Comparison of ENCODE assay signal across 25 cellular contexts in genomic region chr7:107684947-107685463, GRCh38. TPM values are rescaled to one million over a fixed set of nuclear protein-coding genes. Genes with fewer than 3 reads are reported as not detected.
DNase-seq lines count a peak whose midpoint lies in the region; ATAC-seq and TF ChIP-seq lines count a peak whose summit lies in the region.
"Had no signal": no experiment of that assay in that cellular context is flagged by ENCODE, and none has a peak within 500 bp of the region (broad histone marks: within the 10 kb centered on the region; RNA-seq: fewer than 3 reads in every experiment).

No MANE protein-coding gene starts in this region.

- H3K27ac ChIP-seq in GM23338 (ENCODE audit: low read depth) (no peak overlapping the region), OCI-LY7 (ENCODE audit: low read depth, low read length, poor library complexity, severe bottlenecking) (no peak overlapping the region)
- H3K27ac ChIP-seq: 22Rv1, BLaER1, GM23248 had no signal

- no peaks in the 10 kb centered on the region for H3K9me3 Mint-ChIP-seq in GM23338
- no peaks in the 10 kb centered on the region for H3K9me3 Mint-ChIP-seq in nephron progenitor cell
- H3K9me3 Mint-ChIP-seq in activated naive CD4-positive, alpha-beta T cell treated with anti-CD3 and anti-CD28 coated beads for 36 hours, result no peaks in the 10 kb centered on the region
- H3K9me3 Mint-ChIP-seq: CD4-positive, alpha-beta memory T cell had no signal

- DNase-seq in DMS53 (lab: John Stamatoyannopoulos, UW) (peak; percentile 33), DMS53 treated with DMSO at 0.1 percent for 48 hours (lab: John Stamatoyannopoulos, UW; ENCODE audit: unreplicated experiment) (no peak), GM23338 (ENCODE audit: low spot score) (no peak), SW480 (ENCODE audit: low spot score) (peak; percentile 58), nephron progenitor cell (no peak), cerebellar cortex (ENCODE audit: low spot score) (no peak), OCI-LY7 (ENCODE audit: low spot score) (no peak)
- DNase-seq in activated naive CD4-positive, alpha-beta T cell treated with anti-CD3 and anti-CD28 coated beads for 36 hours, result no peak
- DNase-seq: ACHN; Caco-2; CD4-positive, alpha-beta memory T cell; GDM1; GM23248; KBM-7; MM.1S; NCI-H1092; NCI-H1436 treated with DMSO at 0.1 percent for 48 hours; NCI-H1930; NCI-H446; NCI-H526; SIG-M5 had no signal

- H3K4me3 ChIP-seq in GM23338, result no peak overlapping the region
- H3K4me3 ChIP-seq in OCI-LY7 (ENCODE audit: low read depth, low read length, poor library complexity, severe bottlenecking), result no peak overlapping the region
- H3K4me3 ChIP-seq: BLaER1, GM23248, HAP-1 had no signal

- H3K27me3 ChIP-seq in GM23338 (ENCODE audit: insufficient read depth), result no peaks in the 10 kb centered on the region
- H3K27me3 ChIP-seq: BLaER1 had no signal

- no peaks in the 10 kb centered on the region for H3F3A ChIP-seq in GM23338 (replicated peaks; ENCODE audit: low read depth)

- H3K27me3 Mint-ChIP-seq in GM23338 (ENCODE audit: insufficient read depth, low read depth, poor library complexity) (peaks cover 3% of the 10 kb centered on the region), nephron progenitor cell (ENCODE audit: low read depth, poor library complexity) (peaks cover 10% of the 10 kb centered on the region)
- peaks cover 1% of the 10 kb centered on the region for H3K27me3 Mint-ChIP-seq in activated naive CD4-positive, alpha-beta T cell treated with anti-CD3 and anti-CD28 coated beads for 36 hours (ENCODE audit: low read depth)

- H3K4me3 Mint-ChIP-seq in GM23338 (no peak overlapping the region), nephron progenitor cell (no peak overlapping the region)
- no peak overlapping the region for H3K4me3 Mint-ChIP-seq in activated naive CD4-positive, alpha-beta T cell treated with anti-CD3 and anti-CD28 coated beads for 36 hours
- H3K4me3 Mint-ChIP-seq: CD4-positive, alpha-beta memory T cell had no signal

- H4K20me1 ChIP-seq in GM23338 (replicated peaks; ENCODE audit: insufficient read depth), result no peaks in the 10 kb centered on the region
- no peaks in the 10 kb centered on the region for H4K20me1 ChIP-seq in OCI-LY7 (ENCODE audit: insufficient read depth, low read length)
- H4K20me1 ChIP-seq: BLaER1 had no signal

- H3K27ac Mint-ChIP-seq in GM23338 (no peak overlapping the region), nephron progenitor cell (peak overlapping the region; percentile 51)
- no peak overlapping the region for H3K27ac Mint-ChIP-seq in activated naive CD4-positive, alpha-beta T cell treated with anti-CD3 and anti-CD28 coated beads for 36 hours
- H3K27ac Mint-ChIP-seq: CD4-positive, alpha-beta memory T cell had no signal

- intact Hi-C loops in activated naive CD4-positive, alpha-beta T cell treated with anti-CD3 and anti-CD28 coated beads for 36 hours (cut with micrococcal nuclease), result no loop called here
- intact Hi-C loops in OCI-LY7 (cut with micrococcal nuclease; ENCODE audit: unreplicated experiment), result no loop called here

- no peaks in the 10 kb centered on the region for H3K9me3 ChIP-seq in OCI-LY7 (ENCODE audit: low read length)
- H3K9me3 ChIP-seq: BLaER1, Caco-2, HAP-1 had no signal

- CTCF ChIA-PET in activated naive CD4-positive, alpha-beta T cell treated with anti-CD3 and anti-CD28 coated beads for 36 hours (lab: Charles Lee), result no interaction called here
- CTCF ChIA-PET in OCI-LY7 (lab: Charles Lee; ENCODE audit: unreplicated experiment), result no interaction called here

- no peak for ATAC-seq in GM23338
- ATAC-seq: Panc1 had no signal

- H3K4me1 ChIP-seq in GM23338 (ENCODE audit: insufficient read depth) (peaks cover 20% of the 10 kb centered on the region; the same call in 1 of the 2 replicates), OCI-LY7 (ENCODE audit: insufficient read depth, low read length, poor library complexity, severe bottlenecking) (no peaks in the 10 kb centered on the region)
- H3K4me1 ChIP-seq: BLaER1, Caco-2 had no signal

- POLR2A ChIA-PET in OCI-LY7 (lab: Charles Lee), result interaction anchor here (0.5 to 1.4 kb wide), 2 partner anchors 8 to 10 kb away, joined by 3 to 4 read pairs; no protein-coding TSS in a partner anchor

- TF ChIP-seq CTCF in GM23338 (conservative IDR thresholded peaks at IDR 0.05; ENCODE audit: low read depth in 2 of 2), result no peak
- no peak for TF ChIP-seq CTCF in nephron progenitor cell (IDR thresholded peaks at IDR 0.05)
- TF ChIP-seq CTCF in OCI-LY7 (conservative IDR thresholded peaks at IDR 0.05; ENCODE audit: low read length), result no peak

- H3K4me1 Mint-ChIP-seq in GM23338, result peaks cover 28% of the 10 kb centered on the region
- H3K4me1 Mint-ChIP-seq in nephron progenitor cell, result no peaks in the 10 kb centered on the region
- no peaks in the 10 kb centered on the region for H3K4me1 Mint-ChIP-seq in activated naive CD4-positive, alpha-beta T cell treated with anti-CD3 and anti-CD28 coated beads for 36 hours (ENCODE audit: low read depth)

- BruUV-seq in OCI-LY7 (replicated peaks; lab: Mats Ljungman, UMichigan), result no TSS peak

- no peaks in the 10 kb centered on the region for H3K79me2 ChIP-seq in GM23338 (replicated peaks; ENCODE audit: insufficient read depth)
- H3K79me2 ChIP-seq in OCI-LY7 (ENCODE audit: insufficient read depth, low read depth, low read length), result no peaks in the 10 kb centered on the region

- no peaks in the 10 kb centered on the region for H3K36me3 ChIP-seq in GM23338 (ENCODE audit: insufficient read depth)
- no peaks in the 10 kb centered on the region for H3K36me3 ChIP-seq in OCI-LY7 (ENCODE audit: insufficient read depth, low read length)
- H3K36me3 ChIP-seq: BLaER1, HAP-1 had no signal

- no peak overlapping the region for H3K4me2 ChIP-seq in GM23338
- no peak overlapping the region for H3K4me2 ChIP-seq in OCI-LY7 (ENCODE audit: low read length)
- H3K4me2 ChIP-seq: BLaER1 had no signal

- no peaks in the 10 kb centered on the region for H3K9me2 ChIP-seq in GM23338 (ENCODE audit: insufficient read depth)
- H3K9me2 ChIP-seq in OCI-LY7 (ENCODE audit: insufficient read depth, low read length), result no peaks in the 10 kb centered on the region

- H3K36me3 Mint-ChIP-seq in GM23338 (ENCODE audit: low read depth) (no peaks in the 10 kb centered on the region), nephron progenitor cell (ENCODE audit: low read depth) (no peaks in the 10 kb centered on the region)
- H3K36me3 Mint-ChIP-seq in activated naive CD4-positive, alpha-beta T cell treated with anti-CD3 and anti-CD28 coated beads for 36 hours (ENCODE audit: low read depth), result no peaks in the 10 kb centered on the region
- H3K36me3 Mint-ChIP-seq: CD4-positive, alpha-beta memory T cell had no signal

- H2AFZ ChIP-seq in GM23338, result peak overlapping the region; percentile 67
- H2AFZ ChIP-seq in OCI-LY7 (ENCODE audit: low read length), result no peak overlapping the region
- H2AFZ ChIP-seq: GM23248 had no signal

RNA-seq across cellular contexts. Expression of gene SLC26A4, which starts 24.4 kb away (rescaled TPM):
- 0.07 TPM in 1 of 2 replicates, not detected in the other for total RNA-seq in GM23338 (2014; rRNA removed; shearing (Covaris generic))
- polyA plus RNA-seq in GM23338 (2016; fragmentation: Nextera tagmentation; extraction: Ambion mirVana), result not detected in 2 replicates
- total RNA-seq in activated naive CD4-positive, alpha-beta T cell treated with anti-CD3 and anti-CD28 coated beads for 36 hours, result 1 to 10 TPM in 1 of 2 experiments, under 1 TPM in 1; 0.74 to 1.3 TPM
- total RNA-seq in OCI-LY7 (2014; rRNA removed; shearing (Covaris generic)), result 0.26 TPM in 1 of 2 replicates, not detected in the other
- 0.27 TPM in 1 of 2 replicates, not detected in the other for total RNA-seq in OCI-LY7 (2022)
- total RNA-seq: Caco-2; CD4-positive, alpha-beta memory T cell had no signal
- polyA plus RNA-seq: CD4-positive, alpha-beta memory T cell had no signal

RNA-seq across cellular contexts. Expression of gene CBLL1, which starts 58.9 kb away (rescaled TPM):
- total RNA-seq in GM23338 (2014; rRNA removed; shearing (Covaris generic)), result 31.1 and 65.4 TPM in 2 replicates
- polyA plus RNA-seq in GM23338 (2016; fragmentation: Nextera tagmentation; extraction: Ambion mirVana), result 54.1 and 67.4 TPM in 2 replicates
- total RNA-seq in activated naive CD4-positive, alpha-beta T cell treated with anti-CD3 and anti-CD28 coated beads for 36 hours, result 10 to 100 TPM; 31.6 to 32.1 TPM
- 22.9 and 25.7 TPM in 2 replicates for total RNA-seq in OCI-LY7 (2014; rRNA removed; shearing (Covaris generic))
- total RNA-seq in OCI-LY7 (2022), result 41.4 and 57.2 TPM in 2 replicates

Comparison
In these comparisons a context has a peak if more than half of its experiments do, and no peak if none do; other contexts are left out.
1. DNase-seq: peak in DMS53 (single experiment) and SW480 (single experiment); none in DMS53 treated with DMSO at 0.1 percent for 48 hours (single experiment), GM23338 (single experiment), nephron progenitor cell (single experiment), cerebellar cortex (single experiment), activated naive CD4-positive, alpha-beta T cell treated with anti-CD3 and anti-CD28 coated beads for 36 hours (single experiment) and OCI-LY7 (single experiment).